In genomic region chr2:198362777-198363176, GRCh38 we compare ENCODE assay signal across 3 cellular contexts.
TF ChIP-seq lines count a peak whose summit lies in the region.

No MANE protein-coding gene starts in this region.

TF ChIP-seq in A549, 52 proteins besides CTCF, POLR2A, EP300 and RAD21:
- TF ChIP-seq NFE2L2 (conservative IDR thresholded peaks at IDR 0.05; ENCODE audit: low read length) (no peak), MAX (IDR thresholded peaks at IDR 0.05) (no peak), MAFK (IDR thresholded peaks at IDR 0.05; ENCODE audit: partially characterized antibody) (peak; percentile 91)

TF ChIP-seq in IMR-90, 13 proteins besides CTCF, POLR2A, EP300 and RAD21:
- TF ChIP-seq MAFK (IDR thresholded peaks at IDR 0.05; ENCODE audit: low read depth, low read length) (peak; percentile 93), RCOR1 (IDR thresholded peaks at IDR 0.05; ENCODE audit: insufficient replicate concordance, low read length) (no peak), CHD1 (IDR thresholded peaks at IDR 0.05; ENCODE audit: low read depth, low read length) (no peak), RFX5 (IDR thresholded peaks at IDR 0.05; ENCODE audit: low read depth, low read length) (no peak), CEBPB (IDR thresholded peaks at IDR 0.05; ENCODE audit: low read depth, low read length) (no peak), SMC3 (IDR thresholded peaks at IDR 0.05; ENCODE audit: low read depth, low read length) (no peak), MXI1 (IDR thresholded peaks at IDR 0.05; ENCODE audit: borderline replicate concordance, low read depth, low read length) (no peak), NFE2L2 (IDR thresholded peaks at IDR 0.05; ENCODE audit: low read depth, low read length) (no peak)

TF ChIP-seq in H1, 55 proteins besides CTCF, POLR2A, EP300 and RAD21:
- TF ChIP-seq RBBP5 (IDR thresholded peaks at IDR 0.05; ENCODE audit: borderline replicate concordance, low read depth, low read length) (no peak), MAFK (IDR thresholded peaks at IDR 0.05; ENCODE audit: low read depth, low read length) (peak; percentile 35; the same call in 1 of the 2 replicates)
